ENCODE assay signal across 1 cellular context in genomic region chr6:79078057-79078969, GRCh38.
TF ChIP-seq lines count a peak whose summit lies in the region.

PHIP (minus strand) TSS chr6:79078254; CDS start chr6:79078068, 186 bp downstream.

TF ChIP-seq in HepG2, 621 proteins besides CTCF, POLR2A, EP300 and RAD21 (continued from another document and continues in another):
- TF ChIP-seq ZNF605 (CRISPR knock-in tag; IDR thresholded peaks at IDR 0.05) (peak; percentile 70), ZNF432 (CRISPR knock-in tag; IDR thresholded peaks at IDR 0.05; ENCODE audit: borderline replicate concordance) (no peak), NFATC3 (CRISPR knock-in tag; IDR thresholded peaks at IDR 0.05) (no peak), ZNF382 (CRISPR knock-in tag; IDR thresholded peaks at IDR 0.05; ENCODE audit: borderline replicate concordance) (no peak), RFX1 (IDR thresholded peaks at IDR 0.05) (no peak), SMYD3 (CRISPR knock-in tag; IDR thresholded peaks at IDR 0.05) (no peak), NCOA1 (CRISPR knock-in tag; IDR thresholded peaks at IDR 0.05) (no peak), ZNF687 (CRISPR knock-in tag; IDR thresholded peaks at IDR 0.05) (peak; percentile 88), ZBTB8A (CRISPR knock-in tag; IDR thresholded peaks at IDR 0.05; ENCODE audit: borderline replicate concordance, low read depth) (no peak), RBFOX2 (IDR thresholded peaks at IDR 0.05; ENCODE audit: low read depth, low read length) (peak; percentile 90), ZNF615 (CRISPR knock-in tag; IDR thresholded peaks at IDR 0.05; ENCODE audit: borderline replicate concordance) (no peak), ZNF276 (CRISPR knock-in tag; IDR thresholded peaks at IDR 0.05; ENCODE audit: low read depth) (no peak), ZFP1 (CRISPR knock-in tag; IDR thresholded peaks at IDR 0.05) (peak; percentile 31; the same call in 1 of the 2 replicates), RNF2 (conservative IDR thresholded peaks at IDR 0.05; ENCODE audit: low read depth) (peak; percentile 28), ZBTB42 (CRISPR knock-in tag; IDR thresholded peaks at IDR 0.05) (no peak), FOXA1 (IDR thresholded peaks at IDR 0.05) (no peak), FOXA1 (CRISPR knock-in tag; IDR thresholded peaks at IDR 0.05) (no peak), KMT2A (CRISPR knock-in tag; IDR thresholded peaks at IDR 0.05) (peak; percentile 61; the same call in 1 of the 2 replicates), TFE3 (CRISPR knock-in tag; IDR thresholded peaks at IDR 0.05) (no peak; the same call in 1 of the 2 replicates), FOSL2 (CRISPR knock-in tag; IDR thresholded peaks at IDR 0.05) (peak; percentile 19; the same call in 1 of the 2 replicates), SP2 (CRISPR knock-in tag; IDR thresholded peaks at IDR 0.05) (peak; percentile 8; the same call in 1 of the 2 replicates), ARNT2 (CRISPR knock-in tag; IDR thresholded peaks at IDR 0.05; ENCODE audit: low read depth) (peak; percentile 18; the same call in 1 of the 2 replicates), ZNF251 (CRISPR knock-in tag; IDR thresholded peaks at IDR 0.05) (no peak), BRF2 (CRISPR knock-in tag; IDR thresholded peaks at IDR 0.05) (peak; percentile 75), ZNF510 (CRISPR knock-in tag; IDR thresholded peaks at IDR 0.05; ENCODE audit: low read depth) (no peak), DZIP1 (CRISPR knock-in tag; IDR thresholded peaks at IDR 0.05) (no peak), MIER3 (CRISPR knock-in tag; IDR thresholded peaks at IDR 0.05; ENCODE audit: borderline replicate concordance) (no peak), ZNF768 (CRISPR knock-in tag; IDR thresholded peaks at IDR 0.05) (peak; percentile 73; the same call in 1 of the 2 replicates), ZMYM3 (CRISPR knock-in tag; IDR thresholded peaks at IDR 0.05) (no peak), STAG1 (CRISPR knock-in tag; IDR thresholded peaks at IDR 0.05) (no peak; the same call in 1 of the 2 replicates), ZNF547 (CRISPR knock-in tag; IDR thresholded peaks at IDR 0.05) (0 out of 2 replicates have a peak, but pooled peaks have one; percentile 32), E2F5 (CRISPR knock-in tag; conservative IDR thresholded peaks at IDR 0.05) (peak; percentile 75), NR2C2 (CRISPR knock-in tag; IDR thresholded peaks at IDR 0.05; ENCODE audit: borderline replicate concordance) (no peak), SMC3 (IDR thresholded peaks at IDR 0.05; ENCODE audit: low read length) (no peak), ZFP62 (CRISPR knock-in tag; IDR thresholded peaks at IDR 0.05) (no peak), MED1 (CRISPR knock-in tag; IDR thresholded peaks at IDR 0.05) (0 out of 2 replicates have a peak, but pooled peaks have one; percentile 7), ZNF24 (IDR thresholded peaks at IDR 0.05) (no peak), KIAA2018 (CRISPR knock-in tag; IDR thresholded peaks at IDR 0.05; ENCODE audit: borderline replicate concordance) (no peak), ZFP36 (IDR thresholded peaks at IDR 0.05; ENCODE audit: borderline replicate concordance, low read depth, low read length, partially characterized antibody) (no peak), ZC3H4 (CRISPR knock-in tag; IDR thresholded peaks at IDR 0.05; ENCODE audit: borderline replicate concordance) (0 out of 2 replicates have a peak, but pooled peaks have one; percentile 62), ZNF484 (CRISPR knock-in tag; IDR thresholded peaks at IDR 0.05; ENCODE audit: borderline replicate concordance, low read depth) (no peak), TAF1 (CRISPR knock-in tag; IDR thresholded peaks at IDR 0.05) (peak; percentile 89), ZNF235 (CRISPR knock-in tag; IDR thresholded peaks at IDR 0.05; ENCODE audit: borderline replicate concordance) (no peak)
